Comparison of ENCODE assay signal across 1 cellular context in the genomic region with DNA sequence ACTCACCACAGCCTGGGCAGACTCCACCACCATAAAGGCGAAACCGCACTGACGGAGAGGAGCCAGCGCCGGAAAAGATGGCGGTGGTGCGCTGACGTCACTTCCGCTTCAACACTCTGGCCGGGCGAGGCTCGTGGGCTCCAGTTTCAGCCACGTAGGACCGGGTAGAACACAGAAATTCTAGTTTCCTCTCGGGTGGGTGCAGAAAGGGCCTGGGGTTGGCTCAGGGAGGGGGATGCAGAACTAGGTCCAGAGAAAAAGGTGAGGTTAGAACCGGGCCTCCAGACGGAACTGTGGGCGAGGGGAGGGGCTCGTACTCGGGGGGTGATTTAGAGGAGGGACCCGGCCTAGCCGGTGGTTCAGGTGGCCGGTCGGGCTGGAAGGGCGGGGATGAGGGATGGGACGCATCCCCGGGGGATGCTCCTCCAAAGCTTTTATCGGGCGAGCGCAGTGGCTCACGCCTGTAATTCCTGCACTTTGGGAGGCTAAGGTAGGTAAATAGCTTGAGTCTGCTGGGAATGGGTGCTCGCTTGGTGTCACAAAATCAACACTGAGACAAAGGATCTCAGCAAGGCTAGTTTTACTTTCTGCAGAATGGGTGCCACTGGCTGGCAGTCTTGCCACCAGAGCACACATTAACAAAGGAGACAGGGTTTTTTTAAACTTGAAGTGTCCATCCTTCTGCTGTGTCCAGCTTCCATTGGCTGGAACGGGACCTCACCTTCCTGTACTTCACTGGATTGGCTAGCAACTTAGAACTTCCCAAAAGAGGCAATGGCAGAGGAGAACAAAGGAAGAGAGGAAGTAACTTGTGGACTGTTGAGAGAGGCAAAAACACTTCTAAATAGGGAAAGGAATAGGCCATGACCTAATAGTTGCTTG.
TF ChIP-seq lines count a peak whose summit lies in the region.

TSS of gene ZNF561 (minus strand) at position 77 of the 882 bp plus-strand sequence. CDS start 1,776 bp downstream, outside the sequence.

TF ChIP-seq in HepG2, 621 proteins besides CTCF, POLR2A, EP300 and RAD21 (continued from another document and continues in another):
- TF ChIP-seq REST (IDR thresholded peaks at IDR 0.05; ENCODE audit: borderline replicate concordance in 1 of 2, low read depth in 1 of 2, low read length in 2 of 2), result peak in 1 of 2 experiments; percentile 54; a peak in 1 of 4 replicates
- 0 out of 2 replicates have a peak, but pooled peaks have one; percentile 72 for TF ChIP-seq MEIS2 (CRISPR knock-in tag; IDR thresholded peaks at IDR 0.05)
- peak; percentile 67; the same call in 1 of the 2 replicates for TF ChIP-seq BRD4 (CRISPR knock-in tag; IDR thresholded peaks at IDR 0.05)
- TF ChIP-seq AKNA (CRISPR knock-in tag; IDR thresholded peaks at IDR 0.05; ENCODE audit: borderline replicate concordance), result 0 out of 2 replicates have a peak, but pooled peaks have one; percentile 77
- TF ChIP-seq HNF1B (CRISPR knock-in tag; IDR thresholded peaks at IDR 0.05), result peak; percentile 65
- TF ChIP-seq FOXC1 (CRISPR knock-in tag; IDR thresholded peaks at IDR 0.05; ENCODE audit: borderline replicate concordance), result no peak; the same call in 1 of the 2 replicates
- TF ChIP-seq MIXL1 (CRISPR knock-in tag; IDR thresholded peaks at IDR 0.05), result no peak; the same call in 1 of the 2 replicates
- 0 out of 2 replicates have a peak, but pooled peaks have one; percentile 70 for TF ChIP-seq ISX (CRISPR knock-in tag; conservative IDR thresholded peaks at IDR 0.05)
- 0 out of 2 replicates have a peak, but pooled peaks have one; percentile 41 for TF ChIP-seq TARDBP (CRISPR knock-in tag; IDR thresholded peaks at IDR 0.05)
- TF ChIP-seq, protein P1, sequence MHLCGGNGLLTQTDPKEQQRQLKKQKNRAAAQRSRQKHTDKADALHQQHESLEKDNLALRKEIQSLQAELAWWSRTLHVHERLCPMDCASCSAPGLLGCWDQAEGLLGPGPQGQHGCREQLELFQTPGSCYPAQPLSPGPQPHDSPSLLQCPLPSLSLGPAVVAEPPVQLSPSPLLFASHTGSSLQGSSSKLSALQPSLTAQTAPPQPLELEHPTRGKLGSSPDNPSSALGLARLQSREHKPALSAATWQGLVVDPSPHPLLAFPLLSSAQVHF (CRISPR knock-in tag; IDR thresholded peaks at IDR 0.05), result 0 out of 2 replicates have a peak, but pooled peaks have one; percentile 42
- TF ChIP-seq CREM (IDR thresholded peaks at IDR 0.05), result peak; percentile 98
- TF ChIP-seq CREM (CRISPR knock-in tag; IDR thresholded peaks at IDR 0.05), result peak; percentile 76
- TF ChIP-seq ZNF17 (CRISPR knock-in tag; IDR thresholded peaks at IDR 0.05), result 0 out of 2 replicates have a peak, but pooled peaks have one; percentile 42
- TF ChIP-seq, protein P2, sequence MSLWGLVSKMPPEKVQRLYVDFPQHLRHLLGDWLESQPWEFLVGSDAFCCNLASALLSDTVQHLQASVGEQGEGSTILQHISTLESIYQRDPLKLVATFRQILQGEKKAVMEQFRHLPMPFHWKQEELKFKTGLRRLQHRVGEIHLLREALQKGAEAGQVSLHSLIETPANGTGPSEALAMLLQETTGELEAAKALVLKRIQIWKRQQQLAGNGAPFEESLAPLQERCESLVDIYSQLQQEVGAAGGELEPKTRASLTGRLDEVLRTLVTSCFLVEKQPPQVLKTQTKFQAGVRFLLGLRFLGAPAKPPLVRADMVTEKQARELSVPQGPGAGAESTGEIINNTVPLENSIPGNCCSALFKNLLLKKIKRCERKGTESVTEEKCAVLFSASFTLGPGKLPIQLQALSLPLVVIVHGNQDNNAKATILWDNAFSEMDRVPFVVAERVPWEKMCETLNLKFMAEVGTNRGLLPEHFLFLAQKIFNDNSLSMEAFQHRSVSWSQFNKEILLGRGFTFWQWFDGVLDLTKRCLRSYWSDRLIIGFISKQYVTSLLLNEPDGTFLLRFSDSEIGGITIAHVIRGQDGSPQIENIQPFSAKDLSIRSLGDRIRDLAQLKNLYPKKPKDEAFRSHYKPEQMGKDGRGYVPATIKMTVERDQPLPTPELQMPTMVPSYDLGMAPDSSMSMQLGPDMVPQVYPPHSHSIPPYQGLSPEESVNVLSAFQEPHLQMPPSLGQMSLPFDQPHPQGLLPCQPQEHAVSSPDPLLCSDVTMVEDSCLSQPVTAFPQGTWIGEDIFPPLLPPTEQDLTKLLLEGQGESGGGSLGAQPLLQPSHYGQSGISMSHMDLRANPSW (CRISPR knock-in tag; IDR thresholded peaks at IDR 0.05; ENCODE audit: borderline replicate concordance), result peak; percentile 68; the same call in 1 of the 2 replicates
- no peak for TF ChIP-seq TRAFD1 (CRISPR knock-in tag; IDR thresholded peaks at IDR 0.05; ENCODE audit: borderline replicate concordance)
- peak; percentile 50; the same call in 1 of the 2 replicates for TF ChIP-seq MED13 (CRISPR knock-in tag; IDR thresholded peaks at IDR 0.05)
- peak; percentile 95 for TF ChIP-seq ZNF558 (CRISPR knock-in tag; IDR thresholded peaks at IDR 0.05; ENCODE audit: borderline replicate concordance)
- no peak for TF ChIP-seq LCORL (IDR thresholded peaks at IDR 0.05)
- no peak for TF ChIP-seq LCORL (CRISPR knock-in tag; IDR thresholded peaks at IDR 0.05)
- TF ChIP-seq STAG1 (CRISPR knock-in tag; IDR thresholded peaks at IDR 0.05), result no peak; the same call in 1 of the 2 replicates
- peak; percentile 14 for TF ChIP-seq MED8 (CRISPR knock-in tag; IDR thresholded peaks at IDR 0.05; ENCODE audit: insufficient replicate concordance)
- TF ChIP-seq ZNF841 (CRISPR knock-in tag; IDR thresholded peaks at IDR 0.05; ENCODE audit: borderline replicate concordance), result no peak
- TF ChIP-seq ATM (IDR thresholded peaks at IDR 0.05; ENCODE audit: borderline replicate concordance), result no peak
- TF ChIP-seq, protein P3, sequence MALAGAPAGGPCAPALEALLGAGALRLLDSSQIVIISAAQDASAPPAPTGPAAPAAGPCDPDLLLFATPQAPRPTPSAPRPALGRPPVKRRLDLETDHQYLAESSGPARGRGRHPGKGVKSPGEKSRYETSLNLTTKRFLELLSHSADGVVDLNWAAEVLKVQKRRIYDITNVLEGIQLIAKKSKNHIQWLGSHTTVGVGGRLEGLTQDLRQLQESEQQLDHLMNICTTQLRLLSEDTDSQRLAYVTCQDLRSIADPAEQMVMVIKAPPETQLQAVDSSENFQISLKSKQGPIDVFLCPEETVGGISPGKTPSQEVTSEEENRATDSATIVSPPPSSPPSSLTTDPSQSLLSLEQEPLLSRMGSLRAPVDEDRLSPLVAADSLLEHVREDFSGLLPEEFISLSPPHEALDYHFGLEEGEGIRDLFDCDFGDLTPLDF (CRISPR knock-in tag; IDR thresholded peaks at IDR 0.05), result no peak
- TF ChIP-seq TBP (CRISPR knock-in tag; IDR thresholded peaks at IDR 0.05), result no peak
- TF ChIP-seq, protein P4, sequence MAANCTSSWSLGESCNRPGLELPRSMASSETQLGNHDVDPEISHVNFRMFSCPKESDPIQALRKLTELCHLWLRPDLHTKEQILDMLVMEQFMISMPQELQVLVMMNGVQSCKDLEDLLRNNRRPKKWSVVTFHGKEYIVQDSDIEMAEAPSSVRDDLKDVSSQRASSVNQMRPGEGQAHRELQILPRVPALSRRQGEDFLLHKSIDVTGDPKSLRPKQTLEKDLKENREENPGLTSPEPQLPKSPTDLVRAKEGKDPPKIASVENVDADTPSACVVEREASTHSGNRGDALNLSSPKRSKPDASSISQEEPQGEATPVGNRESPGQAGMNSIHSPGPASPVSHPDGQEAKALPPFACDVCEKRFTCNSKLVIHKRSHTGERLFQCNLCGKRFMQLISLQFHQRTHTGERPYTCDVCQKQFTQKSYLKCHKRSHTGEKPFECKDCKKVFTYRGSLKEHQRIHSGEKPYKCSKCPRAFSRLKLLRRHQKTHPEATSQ (CRISPR knock-in tag; IDR thresholded peaks at IDR 0.05; ENCODE audit: borderline replicate concordance), result no peak
- no peak for TF ChIP-seq ZNF512 (CRISPR knock-in tag; IDR thresholded peaks at IDR 0.05)
- peak; percentile 27; the same call in 1 of the 2 replicates for TF ChIP-seq RXRB (CRISPR knock-in tag; IDR thresholded peaks at IDR 0.05; ENCODE audit: borderline replicate concordance)
